Comparison of ENCODE assay signal across 1 cellular context in genomic region chr11:20097319-20098221, GRCh38.
TF ChIP-seq lines count a peak whose summit lies in the region.

No MANE protein-coding gene starts in this region.

TF ChIP-seq in K562, 482 proteins besides CTCF, POLR2A, EP300 and RAD21 (continued from another document):
- TF ChIP-seq ZNF407 (IDR thresholded peaks at IDR 0.05; ENCODE audit: low read depth) = no peak
- TF ChIP-seq TCFL5 (CRISPR knock-in tag; conservative IDR thresholded peaks at IDR 0.05) = no peak
- no peak for TF ChIP-seq THRB (CRISPR knock-in tag; conservative IDR thresholded peaks at IDR 0.05)
- no peak for TF ChIP-seq EHMT2 (IDR thresholded peaks at IDR 0.05)
- TF ChIP-seq THRAP3 (IDR thresholded peaks at IDR 0.05; ENCODE audit: borderline replicate concordance) = no peak
- TF ChIP-seq SMARCC2 (IDR thresholded peaks at IDR 0.05; ENCODE audit: low read depth) = peak; percentile 61; the same call in 1 of the 2 replicates
- no peak for TF ChIP-seq ZNF324 (CRISPR knock-in tag; IDR thresholded peaks at IDR 0.05)
- no peak for TF ChIP-seq CBX1 (IDR thresholded peaks at IDR 0.05; ENCODE audit: low read depth)
- TF ChIP-seq ZNF197 (CRISPR knock-in tag; IDR thresholded peaks at IDR 0.05; ENCODE audit: low read depth) = no peak
- peak; percentile 36; the same call in 1 of the 2 replicates for TF ChIP-seq JUN (IDR thresholded peaks at IDR 0.05; ENCODE audit: borderline replicate concordance, low read depth, low read length)
- no peak for TF ChIP-seq JUN (CRISPR knock-in tag; IDR thresholded peaks at IDR 0.05; ENCODE audit: borderline replicate concordance)
- no peak for TF ChIP-seq HMBOX1 (IDR thresholded peaks at IDR 0.05)
- no peak for TF ChIP-seq ZEB2 (IDR thresholded peaks at IDR 0.05)
- TF ChIP-seq POU5F1 (IDR thresholded peaks at IDR 0.05; ENCODE audit: borderline replicate concordance, low read depth, low read length, partially characterized antibody) = no peak
- TF ChIP-seq HDAC1 (IDR thresholded peaks at IDR 0.05) = no peak
- no peak for TF ChIP-seq ZNF282 (CRISPR knock-in tag; IDR thresholded peaks at IDR 0.05)
- TF ChIP-seq NFE2 (IDR thresholded peaks at IDR 0.05; ENCODE audit: low read depth) = peak; percentile 44
- no peak for TF ChIP-seq COPS2 (conservative IDR thresholded peaks at IDR 0.05)
- TF ChIP-seq ZNF134 (CRISPR knock-in tag; conservative IDR thresholded peaks at IDR 0.05) = no peak
- TF ChIP-seq CHCHD3 (CRISPR knock-in tag; IDR thresholded peaks at IDR 0.05) = no peak
- TF ChIP-seq CREBBP (IDR thresholded peaks at IDR 0.05; ENCODE audit: low read depth, low read length) = no peak
- no peak for TF ChIP-seq ZNF764 (CRISPR knock-in tag; IDR thresholded peaks at IDR 0.05; ENCODE audit: low read depth)
- TF ChIP-seq MNT (conservative IDR thresholded peaks at IDR 0.05) = no peak
- TF ChIP-seq MEF2D (tag; conservative IDR thresholded peaks at IDR 0.05; ENCODE audit: low read depth) = no peak
- no peak for TF ChIP-seq CREB1 (IDR thresholded peaks at IDR 0.05)
- TF ChIP-seq CREB1 (CRISPR knock-in tag; IDR thresholded peaks at IDR 0.05) = no peak
- TF ChIP-seq ZBTB43 (CRISPR knock-in tag; IDR thresholded peaks at IDR 0.05) = no peak
- TF ChIP-seq CBFA2T3 (IDR thresholded peaks at IDR 0.05) = peak; percentile 27; the same call in 1 of the 2 replicates
- no peak for TF ChIP-seq CAMTA2 (CRISPR knock-in tag; conservative IDR thresholded peaks at IDR 0.05)
- TF ChIP-seq SMC3 (conservative IDR thresholded peaks at IDR 0.05; ENCODE audit: insufficient read depth, low read depth, low read length) = no peak
- no peak for TF ChIP-seq SAFB (IDR thresholded peaks at IDR 0.05; ENCODE audit: borderline replicate concordance, low read depth, low read length)
- no peak for TF ChIP-seq MXI1 (IDR thresholded peaks at IDR 0.05; ENCODE audit: low read depth, low read length)
- TF ChIP-seq ZBTB40 (IDR thresholded peaks at IDR 0.05) = no peak
- TF ChIP-seq ZBTB40 (CRISPR knock-in tag; IDR thresholded peaks at IDR 0.05) = no peak
- TF ChIP-seq ETV6 (IDR thresholded peaks at IDR 0.05; ENCODE audit: borderline replicate concordance in 1 of 2, low read depth in 2 of 2, low read length in 1 of 2) = peak in 1 of 2 experiments; percentile 26; a peak in 1 of 4 replicates
- TF ChIP-seq ETV6 (CRISPR knock-in tag; IDR thresholded peaks at IDR 0.05; ENCODE audit: borderline replicate concordance) = no peak
- TF ChIP-seq MCM2 (IDR thresholded peaks at IDR 0.05; ENCODE audit: low read depth) = no peak
- no peak for TF ChIP-seq SRSF3 (IDR thresholded peaks at IDR 0.05; ENCODE audit: insufficient read depth, low read length)
- TF ChIP-seq ZBTB9 (CRISPR knock-in tag; IDR thresholded peaks at IDR 0.05) = no peak
